Comparison of ENCODE assay signal across 34 cellular contexts in genomic region chr2:189091253-189091652, GRCh38.
A peak's percentile ranks its signal among the peaks of the same experiment; 100 is the strongest.
DNase-seq lines count a peak whose midpoint lies in the region; ATAC-seq, FAIRE-seq and TF ChIP-seq lines count a peak whose summit lies in the region.
"Had no signal": no experiment of that assay in that cellular context is flagged by ENCODE, and none has a peak within 500 bp of the region (broad histone marks: within the 10 kb centered on the region; RNA-seq: fewer than 3 reads in every experiment).

No MANE protein-coding gene starts in this region.

- H3K9me3 ChIP-seq in A549: no peaks in the 10 kb centered on the region
- H3K9me3 ChIP-seq: ascending aorta, BE2C, testis had no signal

- H3K4me3 ChIP-seq in A549 (no peak overlapping the region), fibroblast of mammary gland (ENCODE audit: control insufficient read depth, low read depth, low read length) (no peak overlapping the region)
- H3K4me3 ChIP-seq: ascending aorta, neural progenitor cell, testis had no signal

- no peaks in the 10 kb centered on the region for H3K9me3 Mint-ChIP-seq in osteocyte (ENCODE audit: unreplicated experiment)
- no peaks in the 10 kb centered on the region for H3K9me3 Mint-ChIP-seq in MCF 10A (ENCODE audit: unreplicated experiment)
- no peaks in the 10 kb centered on the region for H3K9me3 Mint-ChIP-seq in endothelial cell (ENCODE audit: unreplicated experiment)
- H3K9me3 Mint-ChIP-seq: activated CD8-positive, alpha-beta T cell treated with anti-CD3 and anti-CD28 coated beads for 36 hours; activated naive CD4-positive, alpha-beta T cell treated with anti-CD3 and anti-CD28 coated beads, Interleukin-2, amount 50 U/mL, for 72 hours; activated T-helper 2 cell treated with anti-CD3 and anti-CD28 coated beads, Interferon-gamma antibody, Interleukin-2, Interleukin-4, amounts not matched to agents 10 μg/mL and 5 μg/mL and 100 μg/mL, durations not matched to agents 14 hours and 24 hours and 36 hours; CD8-positive, alpha-beta memory T cell; central memory CD8-positive, alpha-beta T cell; IgD-negative memory B cell; neural progenitor cell; stimulated activated naive B cell treated with anti-CD40 and anti-IgM and Interleukin-4, amounts not matched to agents 10 μg/mL and 1 μg/mL and 100 μg/mL, for 72 hours had no signal

- no peak for ATAC-seq in A549
- ATAC-seq: activated CD8-positive, alpha-beta T cell treated with anti-CD3 and anti-CD28 coated beads for 36 hours; activated naive CD4-positive, alpha-beta T cell treated with anti-CD3 and anti-CD28 coated beads, Interleukin-2, amount 50 U/mL, for 72 hours; sciatic nerve; stimulated activated naive B cell treated with anti-CD40 and anti-IgM and Interleukin-4, amounts not matched to agents 10 μg/mL and 1 μg/mL and 100 μg/mL, for 72 hours had no signal

- peaks cover 32% of the 10 kb centered on the region for H3K4me1 ChIP-seq in A549
- H3K4me1 ChIP-seq: BE2C, neural progenitor cell had no signal

- H3K36me3 Mint-ChIP-seq in osteocyte (ENCODE audit: unreplicated experiment) (peaks cover 58% of the 10 kb centered on the region), MCF 10A (ENCODE audit: insufficient read depth, unreplicated experiment) (peaks cover 4% of the 10 kb centered on the region), endothelial cell (ENCODE audit: low read depth, unreplicated experiment) (peaks cover 8% of the 10 kb centered on the region)
- H3K36me3 Mint-ChIP-seq: activated naive CD4-positive, alpha-beta T cell treated with anti-CD3 and anti-CD28 coated beads, Interleukin-2, amount 50 U/mL, for 72 hours; CD8-positive, alpha-beta memory T cell; IgD-negative memory B cell; stimulated activated naive B cell treated with anti-CD40 and anti-IgM and Interleukin-4, amounts not matched to agents 10 μg/mL and 1 μg/mL and 100 μg/mL, for 72 hours had no signal

- CTCF ChIA-PET in A549 (lab: Yijun Ruan, JAX) (no interaction called here), MCF 10A (lab: Yijun Ruan, JAX) (no interaction called here)

- H3K27me3 Mint-ChIP-seq in osteocyte (ENCODE audit: unreplicated experiment): no peaks in the 10 kb centered on the region
- H3K27me3 Mint-ChIP-seq in MCF 10A (ENCODE audit: insufficient read depth, unreplicated experiment): no peaks in the 10 kb centered on the region
- peaks cover 1% of the 10 kb centered on the region for H3K27me3 Mint-ChIP-seq in endothelial cell (ENCODE audit: unreplicated experiment)
- H3K27me3 Mint-ChIP-seq: activated CD8-positive, alpha-beta T cell treated with anti-CD3 and anti-CD28 coated beads for 36 hours; CD8-positive, alpha-beta memory T cell; central memory CD8-positive, alpha-beta T cell; IgD-negative memory B cell; progenitor cell of endocrine pancreas had no signal

- BruUV-seq in MCF 10A (replicated peaks; lab: Mats Ljungman, UMichigan): no TSS peak

- TF ChIP-seq POLR2A in A549 (IDR thresholded peaks at IDR 0.05; ENCODE audit: low read length): no peak

- 72% methylated on average over 1 of the region's 1 CpG for WGBS in A549 (ENCODE audit: missing lambda C conversion rate)

- TF ChIP-seq RAD21 in A549 (conservative IDR thresholded peaks at IDR 0.05 in 1 of 2, IDR thresholded peaks at IDR 0.05 in 1 of 2): no peak

- H3K4me2 ChIP-seq in A549: no peak overlapping the region
- H3K4me2 ChIP-seq: neural progenitor cell had no signal

- FAIRE-seq in A549 (lab: Jason Lieb, UNC): no peak
- FAIRE-seq: endothelial cell of umbilical vein, H1, urothelium cell line had no signal

- DNase-seq in A549 (ENCODE audit: low read depth in 1 of 2, low spot score in 1 of 2) (no peak), NCI-H226 (peak; percentile 49), fibroblast of mammary gland (ENCODE audit: low read depth) (peak; percentile 26), osteocyte (ENCODE audit: extremely low spot score, unreplicated experiment) (no peak), NCI-H446 (lab: John Stamatoyannopoulos, UW) (no peak), MCF 10A (ENCODE audit: unreplicated experiment) (no peak), endothelial cell (ENCODE audit: low spot score) (no peak), NCI-H2081 (lab: John Stamatoyannopoulos, UW) (no peak)
- DNase-seq: ACHN; activated CD4-positive, CD25-positive, alpha-beta regulatory T cell treated with anti-CD3 and anti-CD28 coated beads, Interleukin-2, amount 50 U/mL, for 72 hours; activated CD8-positive, alpha-beta T cell treated with anti-CD3 and anti-CD28 coated beads for 36 hours; BE2C; CD8-positive, alpha-beta memory T cell; DMS153; head of caudate nucleus; mammary epithelial cell; NCI-H1105; NCI-H2081 treated with DMSO at 0.1 percent for 48 hours; NCI-H446 treated with DMSO at 0.1 percent for 48 hours; NCI-H82; stimulated activated CD4-positive, alpha-beta T cell treated with anti-CD3 and anti-CD28 coated beads, Interleukin-15, amount 100 ng/mL, for 24 hours; stimulated activated naive B cell treated with anti-CD40 and anti-IgM and Interleukin-4, amounts not matched to agents 10 μg/mL and 1 μg/mL and 100 μg/mL, for 72 hours; testis had no signal

- intact Hi-C loops in MCF 10A (cut with micrococcal nuclease): no loop called here

- TF ChIP-seq CTCF in A549 (IDR thresholded peaks at IDR 0.05) (no peak), fibroblast of mammary gland (conservative IDR thresholded peaks at IDR 0.05; ENCODE audit: control insufficient read depth, insufficient read depth, low read depth, low read length) (no peak), osteocyte (IDR thresholded peaks at IDR 0.05) (no peak), MCF 10A (IDR thresholded peaks at IDR 0.05; ENCODE audit: unreplicated experiment) (no peak), endothelial cell (IDR thresholded peaks at IDR 0.05; ENCODE audit: unreplicated experiment) (no peak)

- TF ChIP-seq EP300 in A549 (IDR thresholded peaks at IDR 0.05): no peak

- H3K4me3 Mint-ChIP-seq in osteocyte (ENCODE audit: unreplicated experiment): no peak overlapping the region
- no peak overlapping the region for H3K4me3 Mint-ChIP-seq in MCF 10A (ENCODE audit: unreplicated experiment)
- H3K4me3 Mint-ChIP-seq in endothelial cell (ENCODE audit: unreplicated experiment): no peak overlapping the region
- H3K4me3 Mint-ChIP-seq: activated CD8-positive, alpha-beta T cell treated with anti-CD3 and anti-CD28 coated beads for 36 hours; CD8-positive, alpha-beta memory T cell; central memory CD8-positive, alpha-beta T cell; IgD-negative memory B cell; neural progenitor cell; stimulated activated naive B cell treated with anti-CD40 and anti-IgM and Interleukin-4, amounts not matched to agents 10 μg/mL and 1 μg/mL and 100 μg/mL, for 72 hours had no signal

- POLR2A ChIA-PET in A549 (lab: Yijun Ruan, JAX): no interaction called here
- POLR2A ChIA-PET in MCF 10A (lab: Yijun Ruan, JAX): no interaction called here

- H3K27ac Mint-ChIP-seq in osteocyte (ENCODE audit: unreplicated experiment): peak overlapping the region; percentile 77
- no peak overlapping the region for H3K27ac Mint-ChIP-seq in MCF 10A (ENCODE audit: low read depth, unreplicated experiment)
- H3K27ac Mint-ChIP-seq in endothelial cell (ENCODE audit: unreplicated experiment): no peak overlapping the region
- H3K27ac Mint-ChIP-seq: activated CD8-positive, alpha-beta T cell treated with anti-CD3 and anti-CD28 coated beads for 36 hours; activated naive CD4-positive, alpha-beta T cell treated with anti-CD3 and anti-CD28 coated beads, Interleukin-2, amount 50 U/mL, for 72 hours; activated T-helper 2 cell treated with anti-CD3 and anti-CD28 coated beads, Interferon-gamma antibody, Interleukin-2, Interleukin-4, amounts not matched to agents 10 μg/mL and 5 μg/mL and 100 μg/mL, durations not matched to agents 14 hours and 24 hours and 36 hours; CD8-positive, alpha-beta memory T cell; IgD-negative memory B cell; neural progenitor cell; progenitor cell of endocrine pancreas; stimulated activated naive B cell treated with anti-CD40 and anti-IgM and Interleukin-4, amounts not matched to agents 10 μg/mL and 1 μg/mL and 100 μg/mL, for 72 hours had no signal

- H3K4me1 Mint-ChIP-seq in osteocyte (ENCODE audit: unreplicated experiment) (peaks cover 68% of the 10 kb centered on the region), MCF 10A (ENCODE audit: insufficient read depth, unreplicated experiment) (peaks cover 14% of the 10 kb centered on the region), endothelial cell (ENCODE audit: unreplicated experiment) (peaks cover 2% of the 10 kb centered on the region)
- H3K4me1 Mint-ChIP-seq: IgD-negative memory B cell; neural progenitor cell; stimulated activated naive B cell treated with anti-CD40 and anti-IgM and Interleukin-4, amounts not matched to agents 10 μg/mL and 1 μg/mL and 100 μg/mL, for 72 hours had no signal

- H3K27ac ChIP-seq in A549: no peak overlapping the region
- H3K27ac ChIP-seq: neural progenitor cell, testis had no signal

TF ChIP-seq in A549, 52 proteins besides CTCF, POLR2A, EP300 and RAD21:
- TF ChIP-seq CEBPB (IDR thresholded peaks at IDR 0.05) (no peak), MAFK (IDR thresholded peaks at IDR 0.05; ENCODE audit: partially characterized antibody) (peak; percentile 60), RFX5 (IDR thresholded peaks at IDR 0.05) (no peak)

Comparison
In these comparisons a context has a peak if more than half of its experiments do, and no peak if none do; other contexts are left out.
1. DNase-seq: peak in NCI-H226 (single experiment) and fibroblast of mammary gland (single experiment); none in A549 (0 of 2), osteocyte (single experiment), NCI-H446 (0 of 2), MCF 10A (single experiment), endothelial cell (single experiment) and NCI-H2081 (0 of 2).